In the genomic region with DNA sequence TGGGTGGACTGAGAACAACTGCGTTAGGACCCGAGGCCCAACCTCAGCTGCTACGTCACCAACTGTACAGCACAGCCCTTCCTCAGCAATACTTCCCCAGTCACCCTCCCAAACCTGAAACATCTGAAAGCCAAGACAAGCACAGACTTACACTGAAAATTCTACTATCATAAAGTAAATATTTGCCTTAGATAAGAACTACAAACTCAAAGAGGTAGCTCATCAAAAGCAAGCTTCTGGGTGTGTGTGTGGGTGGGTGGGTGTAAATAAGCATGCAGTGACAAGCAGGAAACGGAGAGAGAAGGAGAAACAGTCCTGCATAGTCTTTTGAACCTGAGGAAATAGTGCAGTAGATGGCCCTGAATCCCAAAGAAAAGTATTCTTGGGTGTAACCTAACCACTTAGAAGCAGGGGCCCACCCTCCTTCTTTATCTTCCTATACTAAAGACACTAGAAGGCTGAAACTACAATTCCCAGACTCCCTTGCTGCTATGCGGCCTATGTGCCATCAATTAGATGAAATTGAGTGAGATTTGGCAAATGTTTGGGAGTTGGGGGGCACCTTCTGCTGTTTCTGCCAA, we compare ENCODE assay signal across 8 cellular contexts. TPM values are rescaled to one million over a fixed set of nuclear protein-coding genes. Genes with fewer than 3 reads are reported as not detected.
DNase-seq lines count a peak whose midpoint lies in the region; ATAC-seq, FAIRE-seq and TF ChIP-seq lines count a peak whose summit lies in the region.

No MANE protein-coding gene starts in this region.

- peaks cover 7% of the 10 kb centered on the region for H3K36me3 Mint-ChIP-seq in activated CD4-positive, alpha-beta T cell treated with anti-CD3 and anti-CD28 coated beads, Interleukin-2, amount 10 ng/mL, durations not matched to agents 24 days and 14 days (ENCODE audit: low read depth)

- H3K4me1 ChIP-seq in small intestine (ENCODE audit: control insufficient read depth in 2 of 2, insufficient read depth in 1 of 2, low read depth in 1 of 2, low read length in 1 of 2) (peaks cover 0 to 7% of the 10 kb centered on the region in 2 donors), gastroesophageal sphincter (peaks cover 0 to 42% (median 3%) of the 10 kb centered on the region in 3 donors)

- H3K27me3 Mint-ChIP-seq in activated CD4-positive, alpha-beta T cell treated with anti-CD3 and anti-CD28 coated beads, Interleukin-2, amount 10 ng/mL, durations not matched to agents 24 days and 14 days = no peaks in the 10 kb centered on the region

- POLR2A ChIA-PET in RWPE1 (lab: Yijun Ruan, JAX; ENCODE audit: low non-redundant PET) = no interaction called here

- CTCF ChIA-PET in RWPE1 (lab: Yijun Ruan, JAX) = interaction anchor here (0.6 to 0.7 kb wide), 2 partner anchors 721 to 1403 kb away, joined by 3 to 4 read pairs; no protein-coding TSS in a partner anchor

- H3K9me3 ChIP-seq in small intestine (ENCODE audit: control insufficient read depth, low read depth) (no peaks in the 10 kb centered on the region), gastroesophageal sphincter (no peaks in the 10 kb centered on the region)

- H3K27me3 ChIP-seq in small intestine (ENCODE audit: control insufficient read depth in 2 of 2, insufficient read depth in 2 of 2, low read length in 2 of 2) (no peaks in the 10 kb centered on the region), gastroesophageal sphincter (no peaks in the 10 kb centered on the region)

- no peak for ATAC-seq in HG02763 (IDR thresholded peaks at IDR 0.05; ENCODE audit: unreplicated experiment)
- no peak for ATAC-seq in GM21381 (IDR thresholded peaks at IDR 0.05; ENCODE audit: unreplicated experiment)
- ATAC-seq in gastroesophageal sphincter = no peak

- peaks cover 3% of the 10 kb centered on the region for H3K9me3 Mint-ChIP-seq in activated CD4-positive, alpha-beta T cell treated with anti-CD3 and anti-CD28 coated beads, Interleukin-2, amount 10 ng/mL, durations not matched to agents 24 days and 14 days

- H3K4me3 Mint-ChIP-seq in activated CD4-positive, alpha-beta T cell treated with anti-CD3 and anti-CD28 coated beads, Interleukin-2, amount 10 ng/mL, durations not matched to agents 24 days and 14 days = peak overlapping the region; percentile 58

- no peak for TF ChIP-seq EP300 in gastroesophageal sphincter (IDR thresholded peaks at IDR 0.05)

- TF ChIP-seq CTCF in RWPE1 (conservative IDR thresholded peaks at IDR 0.05; ENCODE audit: low read depth) (no peak), fibroblast of the aortic adventitia (IDR thresholded peaks at IDR 0.05; ENCODE audit: insufficient read depth, low read length) (no peak), gastroesophageal sphincter (IDR thresholded peaks at IDR 0.05) (no peak)

- no peak for FAIRE-seq in small intestine (lab: Jason Lieb, UNC)

- TF ChIP-seq POLR2A in gastroesophageal sphincter (IDR thresholded peaks at IDR 0.05) = no peak

- WGBS in small intestine, 3 donors = 21 to 60% (median 40%) methylated on average over 5 of the region's 5 CpGs
- WGBS in gastroesophageal sphincter (ENCODE audit: low coverage in 1 of 2), 2 donors = 67 to 90% methylated on average over 4 of the region's 5 CpGs

- H3K27ac ChIP-seq in RWPE1 (no peak overlapping the region), small intestine (ENCODE audit: low read depth in 1 of 2, low read length in 1 of 2) (peak overlapping the region in 1 of 2 donors; percentile 76), gastroesophageal sphincter (no peak overlapping the region)

- intact Hi-C loops in activated CD4-positive, alpha-beta T cell treated with anti-CD3 and anti-CD28 coated beads, Interleukin-2, amount 10 ng/mL, durations not matched to agents 24 days and 14 days (cut with micrococcal nuclease) = no loop called here

- H3K27ac Mint-ChIP-seq in activated CD4-positive, alpha-beta T cell treated with anti-CD3 and anti-CD28 coated beads, Interleukin-2, amount 10 ng/mL, durations not matched to agents 24 days and 14 days = peak overlapping the region; percentile 89

- DNase-seq in activated CD4-positive, alpha-beta T cell treated with anti-CD3 and anti-CD28 coated beads, Interleukin-2, amount 10 ng/mL, durations not matched to agents 24 days and 14 days = no peak
- no peak for DNase-seq in activated CD4-positive, alpha-beta T cell treated with anti-CD3 and anti-CD28 coated beads for 4 hours
- peak; percentile 32 for DNase-seq in RWPE1 (ENCODE audit: low spot score)
- DNase-seq in fibroblast of the aortic adventitia (ENCODE audit: low read depth) = peak; percentile 34
- DNase-seq in small intestine = peak; percentile 60

- peaks cover 37% of the 10 kb centered on the region for H3K4me1 Mint-ChIP-seq in activated CD4-positive, alpha-beta T cell treated with anti-CD3 and anti-CD28 coated beads, Interleukin-2, amount 10 ng/mL, durations not matched to agents 24 days and 14 days

- H3K4me3 ChIP-seq in fibroblast of the aortic adventitia (ENCODE audit: low read depth, low read length) (no peak overlapping the region), small intestine (ENCODE audit: low read depth in 1 of 2, low read length in 2 of 2) (no peak overlapping the region), gastroesophageal sphincter (no peak overlapping the region)

- no peaks in the 10 kb centered on the region for H3K36me3 ChIP-seq in small intestine (ENCODE audit: control insufficient read depth in 2 of 2, insufficient read depth in 2 of 2, low read length in 2 of 2)
- H3K36me3 ChIP-seq in gastroesophageal sphincter = peaks cover 0 to 3% of the 10 kb centered on the region in 2 donors

RNA-seq across cellular contexts. Expression of a gene that starts 18.7 kb away (rescaled TPM):
- total RNA-seq in activated CD4-positive, alpha-beta T cell treated with anti-CD3 and anti-CD28 coated beads, Interleukin-2, amount 10 ng/mL, durations not matched to agents 24 days and 14 days = 25.8 and 26.3 TPM in 2 replicates
- total RNA-seq in fibroblast of the aortic adventitia (ENCODE audit: low replicate concordance) (14.3 and 24.5 TPM in 2 replicates), gastroesophageal sphincter (10 to 100 TPM; 19.0 to 42.0 (median 28.0) TPM)
- polyA plus RNA-seq in small intestine = 10 to 100 TPM; 25.9 to 49.0 (median 35.4) TPM

Comparison
In these comparisons a context has a peak if more than half of its experiments do, and no peak if none do; other contexts are left out.
1. DNase-seq: peak in RWPE1 (single experiment), fibroblast of the aortic adventitia (single experiment) and small intestine (single experiment); none in activated CD4-positive, alpha-beta T cell treated with anti-CD3 and anti-CD28 coated beads, Interleukin-2, amount 10 ng/mL, durations not matched to agents 24 days and 14 days (single experiment) and activated CD4-positive, alpha-beta T cell treated with anti-CD3 and anti-CD28 coated beads for 4 hours (0 of 2).